In the genomic region with DNA sequence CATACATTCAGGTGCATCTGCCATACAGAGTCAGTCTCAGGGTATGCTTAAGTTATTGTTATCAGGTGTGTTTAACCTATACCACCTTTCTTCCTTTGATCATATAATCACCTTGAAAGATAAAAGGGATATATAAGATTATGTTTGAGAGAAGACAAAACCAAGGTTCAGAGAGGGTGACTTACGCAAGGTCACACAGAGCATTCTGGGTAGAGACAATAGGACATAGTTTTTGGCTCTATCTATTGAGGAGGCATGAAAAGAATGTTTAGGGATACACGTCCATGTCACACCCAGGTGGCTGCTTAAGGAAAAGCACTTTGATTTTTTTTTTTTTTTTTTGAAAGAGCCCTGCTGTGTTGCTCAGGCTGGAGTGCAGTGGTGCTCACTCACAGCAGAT, we compare ENCODE assay signal across 25 cellular contexts.
A peak's percentile ranks its signal among the peaks of the same experiment; 100 is the strongest.
DNase-seq lines count a peak whose midpoint lies in the region; ATAC-seq, FAIRE-seq and TF ChIP-seq lines count a peak whose summit lies in the region.
"Had no signal": no experiment of that assay in that cellular context is flagged by ENCODE, and none has a peak within 500 bp of the region (broad histone marks: within the 10 kb centered on the region; RNA-seq: fewer than 3 reads in every experiment).

No MANE protein-coding gene starts in this region.

- H3K27ac ChIP-seq in A549 (no peak overlapping the region), astrocyte (ENCODE audit: low read depth, low read length) (no peak overlapping the region), mesendoderm (ENCODE audit: low read depth, low read length) (no peak overlapping the region), colonic mucosa (no peak overlapping the region)
- H3K27ac ChIP-seq: BLaER1 treated with 17β-estradiol and CSF1 and Interleukin-3, amounts not matched to agents 10 nM and 100 nM; C4-2B had no signal

- H3K23ac ChIP-seq in mesendoderm (ENCODE audit: low read length) = no peak overlapping the region

- H3K27ac Mint-ChIP-seq in Caco-2 (ENCODE audit: unreplicated experiment) = peak overlapping the region; percentile 45
- H3K27ac Mint-ChIP-seq in astrocyte (ENCODE audit: unreplicated experiment) = no peak overlapping the region
- H3K27ac Mint-ChIP-seq: B cell; CD4-positive, alpha-beta T cell; CD8-positive, alpha-beta T cell had no signal

- no peak for TF ChIP-seq RAD21 in A549 (conservative IDR thresholded peaks at IDR 0.05 in 1 of 2, IDR thresholded peaks at IDR 0.05 in 1 of 2)

- TF ChIP-seq CTCF in A549 (IDR thresholded peaks at IDR 0.05) (no peak), Caco-2 (IDR thresholded peaks at IDR 0.05; ENCODE audit: insufficient read depth in 1 of 2, low read depth in 1 of 2, low read length in 1 of 2, severe bottlenecking in 1 of 2, unreplicated experiment in 1 of 2) (no peak), astrocyte (IDR thresholded peaks at IDR 0.05; ENCODE audit: insufficient read depth, low read depth, low read length) (no peak), colonic mucosa (IDR thresholded peaks at IDR 0.05) (no peak)

- H3K79me2 ChIP-seq in astrocyte (ENCODE audit: insufficient read depth, low read length) (no peaks in the 10 kb centered on the region), mesendoderm (ENCODE audit: control insufficient read depth, insufficient read depth, low read length) (no peaks in the 10 kb centered on the region)

- intact Hi-C loops in Caco-2 (cut with micrococcal nuclease; ENCODE audit: unreplicated experiment) = loop anchor here (2.0 kb wide), 1 partner anchor 63 kb away; no protein-coding TSS in a partner anchor
- intact Hi-C loops in colonic mucosa (cut with DNase I) = no loop called here

- H3K4me3 ChIP-seq in A549 (no peak overlapping the region), Caco-2 (ENCODE audit: low read depth, low read length) (no peak overlapping the region), astrocyte (ENCODE audit: insufficient read depth, low read depth, low read length) (no peak overlapping the region), mesendoderm (ENCODE audit: low read length) (no peak overlapping the region), colonic mucosa (no peak overlapping the region)
- H3K4me3 ChIP-seq: BLaER1 treated with 17β-estradiol and CSF1 and Interleukin-3, amounts not matched to agents 10 nM and 100 nM had no signal

- 59% methylated on average over 2 of the region's 2 CpGs for WGBS in A549 (ENCODE audit: missing lambda C conversion rate)
- no CpG with 5 or more reads among the region's 2 CpGs for WGBS in mesendoderm (ENCODE audit: extremely low coverage, insufficient coverage, low lambda C conversion rate)

- H3K27me3 Mint-ChIP-seq in Caco-2 (ENCODE audit: insufficient read depth, unreplicated experiment) = no peaks in the 10 kb centered on the region
- H3K27me3 Mint-ChIP-seq in astrocyte (ENCODE audit: low read depth, unreplicated experiment) = no peaks in the 10 kb centered on the region
- H3K27me3 Mint-ChIP-seq: CD4-positive, alpha-beta T cell had no signal

- no peak for TF ChIP-seq POLR2A in A549 (IDR thresholded peaks at IDR 0.05; ENCODE audit: low read length)

- FAIRE-seq in A549 (lab: Jason Lieb, UNC) (peak; percentile 78), astrocyte (lab: Jason Lieb, UNC) (peak; percentile 50)
- FAIRE-seq: A204.1, GM12891, GM19239 had no signal

- no peak overlapping the region for H4K5ac ChIP-seq in mesendoderm (ENCODE audit: low read length)

- H2BK120ac ChIP-seq in mesendoderm (ENCODE audit: low read depth, low read length) = no peak overlapping the region

- CTCF ChIA-PET in A549 (lab: Yijun Ruan, JAX) (no interaction called here), Caco-2 (lab: Charles Lee) (no interaction called here)

- BruUV-seq in Caco-2 (replicated peaks; lab: Mats Ljungman, UMichigan) = no TSS peak

- no peak overlapping the region for H2AFZ ChIP-seq in astrocyte (ENCODE audit: low read depth, low read length)

- H3K9ac ChIP-seq in astrocyte (ENCODE audit: low read length) (no peak overlapping the region), mesendoderm (ENCODE audit: low read length) (no peak overlapping the region), colonic mucosa (ENCODE audit: low read depth in 2 of 2, low read length in 2 of 2) (no peak overlapping the region)
- H3K9ac ChIP-seq: BLaER1 treated with 17β-estradiol and CSF1 and Interleukin-3, amounts not matched to agents 10 nM and 100 nM had no signal

- no peaks in the 10 kb centered on the region for H3K36me3 Mint-ChIP-seq in Caco-2 (ENCODE audit: insufficient read depth, unreplicated experiment)
- H3K36me3 Mint-ChIP-seq in astrocyte (ENCODE audit: low read depth, unreplicated experiment) = no peaks in the 10 kb centered on the region
- H3K36me3 Mint-ChIP-seq: CD8-positive, alpha-beta T cell had no signal

- TF ChIP-seq EP300 in A549 (IDR thresholded peaks at IDR 0.05) = no peak

- POLR2A ChIA-PET in A549 (lab: Yijun Ruan, JAX) = no interaction called here
- POLR2A ChIA-PET in Caco-2 (lab: Charles Lee) = no interaction called here

- H3K27me3 ChIP-seq in Caco-2 (replicated peaks; ENCODE audit: control insufficient read depth, insufficient read depth, low read length) (no peaks in the 10 kb centered on the region), astrocyte (ENCODE audit: insufficient read depth, low read length) (no peaks in the 10 kb centered on the region), mesendoderm (ENCODE audit: insufficient read depth, low read length, poor library complexity) (no peaks in the 10 kb centered on the region), colonic mucosa (no peaks in the 10 kb centered on the region)
- H3K27me3 ChIP-seq: BLaER1 treated with 17β-estradiol and CSF1 and Interleukin-3, amounts not matched to agents 10 nM and 100 nM had no signal

- H3K4me1 Mint-ChIP-seq in Caco-2 (ENCODE audit: low read depth, unreplicated experiment) (peaks cover 6% of the 10 kb centered on the region), astrocyte (ENCODE audit: low read depth, unreplicated experiment) (peaks cover 20% of the 10 kb centered on the region)
- H3K4me1 Mint-ChIP-seq: B cell had no signal

- no peak overlapping the region for H2BK5ac ChIP-seq in mesendoderm (ENCODE audit: low read length)

- H3K18ac ChIP-seq in mesendoderm (ENCODE audit: low read length) = no peak overlapping the region

- H3K79me1 ChIP-seq in mesendoderm (ENCODE audit: low read length) = no peaks in the 10 kb centered on the region

- no peak overlapping the region for H3K56ac ChIP-seq in mesendoderm (ENCODE audit: low read length)

- H3K4ac ChIP-seq in mesendoderm (ENCODE audit: low read depth, low read length) = no peak overlapping the region

- H3K4me1 ChIP-seq in A549 = peaks cover 12% of the 10 kb centered on the region
- peaks cover 20% of the 10 kb centered on the region for H3K4me1 ChIP-seq in Caco-2
- no peaks in the 10 kb centered on the region for H3K4me1 ChIP-seq in astrocyte (ENCODE audit: insufficient read depth, low read length)
- no peaks in the 10 kb centered on the region for H3K4me1 ChIP-seq in mesendoderm (ENCODE audit: control insufficient read depth, low read depth, low read length)
- no peaks in the 10 kb centered on the region for H3K4me1 ChIP-seq in colonic mucosa
- H3K4me1 ChIP-seq: BLaER1 treated with 17β-estradiol and CSF1 and Interleukin-3, amounts not matched to agents 10 nM and 100 nM had no signal

- H3K4me2 ChIP-seq in A549 = no peak overlapping the region
- H3K4me2 ChIP-seq in astrocyte (ENCODE audit: low read length) = no peak overlapping the region
- H3K4me2 ChIP-seq in mesendoderm (ENCODE audit: low read length) = no peak overlapping the region
- H3K4me2 ChIP-seq: BLaER1 treated with 17β-estradiol and CSF1 and Interleukin-3, amounts not matched to agents 10 nM and 100 nM had no signal

- ATAC-seq in A549 = no peak
- ATAC-seq: CD8-positive, alpha-beta T cell had no signal

- H2BK15ac ChIP-seq in mesendoderm (replicated peaks; ENCODE audit: low read depth) = no peak overlapping the region

- DNase-seq in A549 (ENCODE audit: low read depth in 1 of 2, low spot score in 1 of 2) (no peak), Caco-2 (peak; percentile 57 to 62), astrocyte (ENCODE audit: low read depth) (no peak), mesendoderm (peak; percentile 18), colonic mucosa (no peak), HCEC 1CT (no peak), GDM1 (lab: John Stamatoyannopoulos, UW) (no peak)
- DNase-seq in stimulated activated CD4-positive, alpha-beta T cell treated with anti-CD3 and anti-CD28 coated beads, Interleukin-4, amount 100 ng/mL, for 24 hours = no peak
- DNase-seq: 8988T; AML-193; CD4-positive, alpha-beta T cell; CD8-positive, alpha-beta T cell; DMS 273 treated with DMSO at 0.1 percent for 48 hours; DMS153; DMS53; DMS79; DND-41; EL; GF-D8 had no signal

- H3K36me3 ChIP-seq in Caco-2 (ENCODE audit: control insufficient read depth, insufficient read depth, low read length) (no peaks in the 10 kb centered on the region), astrocyte (ENCODE audit: insufficient read depth, low read length) (no peaks in the 10 kb centered on the region), mesendoderm (ENCODE audit: control insufficient read depth, insufficient read depth, low read length) (no peaks in the 10 kb centered on the region), colonic mucosa (no peaks in the 10 kb centered on the region)
- H3K36me3 ChIP-seq: BLaER1 treated with 17β-estradiol and CSF1 and Interleukin-3, amounts not matched to agents 10 nM and 100 nM had no signal

- H4K8ac ChIP-seq in mesendoderm (ENCODE audit: low read depth, low read length) = no peak overlapping the region

- no peaks in the 10 kb centered on the region for H4K20me1 ChIP-seq in astrocyte (ENCODE audit: insufficient read depth, low read length)
- H4K20me1 ChIP-seq: BLaER1 treated with 17β-estradiol and CSF1 and Interleukin-3, amounts not matched to agents 10 nM and 100 nM had no signal

- H3K4me3 Mint-ChIP-seq in Caco-2 (ENCODE audit: unreplicated experiment) = no peak overlapping the region
- no peak overlapping the region for H3K4me3 Mint-ChIP-seq in astrocyte (ENCODE audit: unreplicated experiment)
- H3K4me3 Mint-ChIP-seq: B cell; CD4-positive, alpha-beta T cell; CD8-positive, alpha-beta T cell had no signal

- H3K9me3 Mint-ChIP-seq in Caco-2 (ENCODE audit: unreplicated experiment) (peaks cover 10% of the 10 kb centered on the region), astrocyte (ENCODE audit: unreplicated experiment) (peaks cover 6% of the 10 kb centered on the region)
- H3K9me3 Mint-ChIP-seq: CD8-positive, alpha-beta T cell had no signal

- H2AK5ac ChIP-seq in mesendoderm (ENCODE audit: low read length) = no peak overlapping the region

- peaks cover 3% of the 10 kb centered on the region; the same call in 1 of the 3 replicates for H3K9me3 ChIP-seq in A549
- H3K9me3 ChIP-seq in Caco-2 = no peaks in the 10 kb centered on the region
- no peaks in the 10 kb centered on the region for H3K9me3 ChIP-seq in astrocyte (ENCODE audit: insufficient read depth, low read depth, low read length)
- H3K9me3 ChIP-seq in colonic mucosa = no peaks in the 10 kb centered on the region

TF ChIP-seq in A549, 52 proteins besides CTCF, POLR2A, EP300 and RAD21 (continues in another document):
- TF ChIP-seq NPAS2 (CRISPR knock-in tag; IDR thresholded peaks at IDR 0.05; ENCODE audit: borderline replicate concordance) (no peak), CHD4 (IDR thresholded peaks at IDR 0.05; ENCODE audit: borderline replicate concordance) (no peak), NFE2L2 (conservative IDR thresholded peaks at IDR 0.05; ENCODE audit: low read length) (no peak)

Comparison
In these comparisons a context has a peak if more than half of its experiments do, and no peak if none do; other contexts are left out.
1. DNase-seq: peak in Caco-2 (2 of 2) and mesendoderm (single experiment); none in A549 (0 of 2), astrocyte (single experiment), colonic mucosa (single experiment), HCEC 1CT (single experiment), stimulated activated CD4-positive, alpha-beta T cell treated with anti-CD3 and anti-CD28 coated beads, Interleukin-4, amount 100 ng/mL, for 24 hours (single experiment) and GDM1 (single experiment).